Comparison of ENCODE assay signal across 7 cellular contexts in the genomic region with DNA sequence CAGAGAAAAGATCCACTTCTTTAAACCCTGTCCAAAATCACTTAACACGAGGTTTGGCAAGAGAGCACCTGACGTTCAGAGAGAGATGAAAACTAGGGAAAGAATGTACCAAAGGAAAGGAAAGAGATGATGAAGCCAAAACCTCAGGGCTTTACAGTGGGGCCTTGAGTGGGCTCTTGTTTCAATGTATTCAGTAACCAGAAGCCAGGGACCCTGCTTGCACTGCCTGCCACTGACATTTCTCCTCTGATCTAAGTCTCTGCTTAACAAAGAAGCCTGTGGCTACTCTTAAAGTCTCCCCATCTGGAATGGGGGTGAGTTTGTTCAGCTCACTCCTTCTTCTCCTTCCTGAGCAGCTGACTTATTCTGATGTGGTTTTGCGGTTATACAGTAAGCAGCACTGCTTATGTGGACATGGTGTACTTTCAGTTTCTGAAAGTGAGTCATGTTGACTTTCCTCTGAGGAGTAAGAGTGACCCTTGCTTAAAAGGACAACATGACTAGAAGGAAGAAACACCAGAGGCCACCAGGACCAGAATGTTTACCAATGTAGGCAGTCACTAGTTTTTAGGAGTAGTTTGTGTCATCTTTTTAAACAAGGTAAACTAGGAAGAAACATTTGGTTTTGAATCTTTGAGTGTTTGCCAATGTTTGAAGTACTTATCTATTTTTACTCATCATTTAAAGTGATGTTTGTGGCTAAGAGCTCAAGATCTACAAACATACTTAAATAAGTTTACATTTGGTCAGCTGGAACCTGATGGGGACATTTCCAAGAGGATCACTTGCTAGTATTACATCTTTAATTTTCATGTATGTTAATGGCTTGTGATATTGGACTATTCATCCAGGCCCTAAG.
DNase-seq lines count a peak whose midpoint lies in the region; ATAC-seq, FAIRE-seq and TF ChIP-seq lines count a peak whose summit lies in the region.

No MANE protein-coding gene starts in this region.

- H3K9me3 ChIP-seq in gastrocnemius medialis: no peaks in the 10 kb centered on the region

- no peak overlapping the region for H3K4me3 Mint-ChIP-seq in GM23338

- no peaks in the 10 kb centered on the region for H3K36me3 ChIP-seq in gastrocnemius medialis
- no peaks in the 10 kb centered on the region for H3K36me3 ChIP-seq in GM23338 (ENCODE audit: insufficient read depth)

- H3K4me1 Mint-ChIP-seq in GM23338: no peaks in the 10 kb centered on the region; the same call in 2 of the 3 replicates

- in situ Hi-C loops in gastrocnemius medialis (cut with MboI; ENCODE audit: low sequenced_read_pairs in 4 of 4): loop anchor here (5.0 to 25.0 kb wide), 7 partner anchors 78 to 1091 kb away; a partner anchor contains a TSS

- H3K4me3 ChIP-seq in fibroblast of pulmonary artery (replicated peaks; ENCODE audit: low read depth, low read length): peak overlapping the region; percentile 3
- no peak overlapping the region for H3K4me3 ChIP-seq in gastrocnemius medialis
- H3K4me3 ChIP-seq in GM23338: no peak overlapping the region

- H3K4me2 ChIP-seq in GM23338: no peak overlapping the region

- peak; percentile 21 for DNase-seq in GM12892 (ENCODE audit: insufficient read length)
- peak; percentile 10 for DNase-seq in HuH-7 (ENCODE audit: low spot score)
- peak; percentile 26 for DNase-seq in UCSD-AML1 (lab: John Stamatoyannopoulos, UW; ENCODE audit: unreplicated experiment)
- peak; percentile 95 for DNase-seq in fibroblast of pulmonary artery (ENCODE audit: low read depth)
- DNase-seq in gastrocnemius medialis: peak; percentile 27 to 35
- DNase-seq in GM23338 (ENCODE audit: low spot score): no peak

- H3K27me3 ChIP-seq in gastrocnemius medialis: no peaks in the 10 kb centered on the region
- H3K27me3 ChIP-seq in GM23338 (ENCODE audit: insufficient read depth): no peaks in the 10 kb centered on the region

- H3F3A ChIP-seq in GM23338 (replicated peaks; ENCODE audit: low read depth): no peaks in the 10 kb centered on the region

- TF ChIP-seq CTCF in fibroblast of pulmonary artery (IDR thresholded peaks at IDR 0.05; ENCODE audit: low read length, missing control alignments): no peak
- TF ChIP-seq CTCF in gastrocnemius medialis (IDR thresholded peaks at IDR 0.05 in 4 of 5, conservative IDR thresholded peaks at IDR 0.05 in 1 of 5): no peak
- TF ChIP-seq CTCF in GM23338 (conservative IDR thresholded peaks at IDR 0.05; ENCODE audit: low read depth in 2 of 2): no peak

- TF ChIP-seq POLR2A in GM12892 (IDR thresholded peaks at IDR 0.05; ENCODE audit: low read depth, low read length) (no peak), gastrocnemius medialis (IDR thresholded peaks at IDR 0.05) (peak in 1 of 2 donors; percentile 6)

- no peaks in the 10 kb centered on the region for H3K36me3 Mint-ChIP-seq in GM23338 (ENCODE audit: low read depth)

- no peaks in the 10 kb centered on the region for H4K20me1 ChIP-seq in GM23338 (replicated peaks; ENCODE audit: insufficient read depth)

- H3K79me2 ChIP-seq in GM23338 (replicated peaks; ENCODE audit: insufficient read depth): no peaks in the 10 kb centered on the region

- peak; percentile 81 for ATAC-seq in GM21717 (IDR thresholded peaks at IDR 0.05; ENCODE audit: unreplicated experiment)
- peak; percentile 92 to 95 for ATAC-seq in gastrocnemius medialis
- no peak for ATAC-seq in GM23338

- no peak overlapping the region for H2AFZ ChIP-seq in GM23338

- H3K9me3 Mint-ChIP-seq in GM23338: no peaks in the 10 kb centered on the region

- FAIRE-seq in GM12892 (lab: Jason Lieb, UNC): peak; percentile 92

- intact Hi-C loops in gastrocnemius medialis (cut with DNase I; ENCODE audit: low total_unique reads): loop anchor here (5.0 to 10.0 kb wide), 3 partner anchors 678 to 1998 kb away; a partner anchor contains a TSS

- peaks cover 7% of the 10 kb centered on the region for H3K27me3 Mint-ChIP-seq in GM23338 (ENCODE audit: insufficient read depth, low read depth, poor library complexity)

- H3K27ac ChIP-seq in gastrocnemius medialis (peak overlapping the region; percentile 37 to 71 (median 66)), GM23338 (ENCODE audit: low read depth) (no peak overlapping the region)

- no peaks in the 10 kb centered on the region for H3K9me2 ChIP-seq in GM23338 (ENCODE audit: insufficient read depth)

- no peaks in the 10 kb centered on the region for H3K4me1 ChIP-seq in gastrocnemius medialis
- H3K4me1 ChIP-seq in GM23338 (ENCODE audit: insufficient read depth): no peaks in the 10 kb centered on the region

- H3K27ac Mint-ChIP-seq in GM23338: no peak overlapping the region

TF ChIP-seq in GM23338, 12 proteins besides CTCF, POLR2A, EP300 and RAD21:
- TF ChIP-seq JUNB (IDR thresholded peaks at IDR 0.05; ENCODE audit: unreplicated experiment) (no peak), CREB1 (CRISPR knock-in tag; IDR thresholded peaks at IDR 0.05; ENCODE audit: low read depth) (no peak), NANOG (IDR thresholded peaks at IDR 0.05; ENCODE audit: borderline replicate concordance) (no peak), ZNF114 (CRISPR knock-in tag; IDR thresholded peaks at IDR 0.05) (no peak)
